12 cellular contexts compared by ENCODE assay signal in genomic region chr7:100087055-100087750, GRCh38. TPM values are rescaled to one million over a fixed set of nuclear protein-coding genes. Genes with fewer than 3 reads are reported as not detected.
DNase-seq lines count a peak whose midpoint lies in the region; ATAC-seq and TF ChIP-seq lines count a peak whose summit lies in the region.
"Had no signal": no experiment of that assay in that cellular context is flagged by ENCODE, and none has a peak within 500 bp of the region (broad histone marks: within the 10 kb centered on the region; RNA-seq: fewer than 3 reads in every experiment).

No MANE protein-coding gene starts in this region.

- H3K4me3 ChIP-seq in liver (ENCODE audit: low read depth in 1 of 3, low read length in 3 of 3) (no peak overlapping the region), right lobe of liver (no peak overlapping the region), kidney epithelial cell (ENCODE audit: low read depth, low read length) (no peak overlapping the region)

- no peak for ATAC-seq in right lobe of liver
- ATAC-seq: stimulated activated naive CD8-positive, alpha-beta T cell treated with anti-CD3 and anti-CD28 coated beads, Interleukin-15, Interleukin-2, amounts not matched to agents 100 U/mL and 50 U/mL, for 24 hours had no signal

- H3K27ac Mint-ChIP-seq in activated naive CD8-positive, alpha-beta T cell treated with anti-CD3 and anti-CD28 coated beads for 36 hours, result no peak overlapping the region

- no peaks in the 10 kb centered on the region for H3K27me3 Mint-ChIP-seq in activated naive CD8-positive, alpha-beta T cell treated with anti-CD3 and anti-CD28 coated beads for 36 hours

- H3K27ac ChIP-seq in liver (ENCODE audit: low read depth in 1 of 2, low read length in 2 of 2) (no peak overlapping the region), right lobe of liver (peak overlapping the region in 1 of 3 donors; percentile 72)

- DNase-seq in right lobe of liver (no peak), kidney epithelial cell (ENCODE audit: low read depth) (peak; percentile 77), NCI-H146 (lab: John Stamatoyannopoulos, UW) (no peak), 8988T (no peak), NCI-H526 (lab: John Stamatoyannopoulos, UW) (no peak), NAMALWA (ENCODE audit: low spot score) (no peak)
- no peak for DNase-seq in activated naive CD8-positive, alpha-beta T cell treated with anti-CD3 and anti-CD28 coated beads for 36 hours
- DNase-seq: DMS79; H7; NCI-H1436 treated with DMSO at 0.1 percent for 48 hours; stimulated activated naive CD8-positive, alpha-beta T cell treated with anti-CD3 and anti-CD28 coated beads, Interleukin-15, Interleukin-2, amounts not matched to agents 100 U/mL and 50 U/mL, for 24 hours had no signal

- no peaks in the 10 kb centered on the region for H3K27me3 ChIP-seq in liver (ENCODE audit: control insufficient read depth in 4 of 4, insufficient read depth in 4 of 4, low read length in 3 of 4)
- H3K27me3 ChIP-seq in right lobe of liver, result no peaks in the 10 kb centered on the region
- no peaks in the 10 kb centered on the region for H3K27me3 ChIP-seq in kidney epithelial cell (ENCODE audit: control insufficient read depth, insufficient read depth, low read length)

- H3K9ac ChIP-seq in liver (ENCODE audit: low read depth in 1 of 2, low read length in 2 of 2), result peak overlapping the region in 1 of 2 donors; percentile 4

- 85% methylated on average over 10 of the region's 10 CpGs for WGBS in liver
- WGBS in right lobe of liver (ENCODE audit: insufficient coverage, low coverage, low lambda C conversion rate, missing lambda C conversion rate), result 80% methylated on average over 6 of the region's 10 CpGs

- no peak for TF ChIP-seq POLR2A in right lobe of liver (IDR thresholded peaks at IDR 0.05)

- intact Hi-C loops in right lobe of liver (cut with DNase I), result no loop called here

- TF ChIP-seq CTCF in liver (IDR thresholded peaks at IDR 0.05; ENCODE audit: low read depth, low read length, missing input control) (no peak), right lobe of liver (IDR thresholded peaks at IDR 0.05) (no peak), kidney epithelial cell (IDR thresholded peaks at IDR 0.05; ENCODE audit: insufficient read depth, low read length, poor library complexity, severe bottlenecking) (no peak)

- peaks cover 46% of the 10 kb centered on the region for H3K4me1 Mint-ChIP-seq in activated naive CD8-positive, alpha-beta T cell treated with anti-CD3 and anti-CD28 coated beads for 36 hours

- no peaks in the 10 kb centered on the region for H3K9me3 Mint-ChIP-seq in activated naive CD8-positive, alpha-beta T cell treated with anti-CD3 and anti-CD28 coated beads for 36 hours

- peaks cover 26% of the 10 kb centered on the region for H3K36me3 Mint-ChIP-seq in activated naive CD8-positive, alpha-beta T cell treated with anti-CD3 and anti-CD28 coated beads for 36 hours

- no peak for TF ChIP-seq RAD21 in liver (IDR thresholded peaks at IDR 0.05)

- peaks cover 9 to 25% (median 17%) of the 10 kb centered on the region in 4 donors for H3K4me1 ChIP-seq in liver (ENCODE audit: control insufficient read depth in 4 of 4, insufficient read depth in 4 of 4, low read length in 3 of 4)
- peaks cover 0 to 12% (median 4%) of the 10 kb centered on the region in 4 donors for H3K4me1 ChIP-seq in right lobe of liver

- H3K9me3 ChIP-seq in liver (ENCODE audit: control insufficient read depth in 4 of 4, low read length in 3 of 4), result no peaks in the 10 kb centered on the region
- no peaks in the 10 kb centered on the region for H3K9me3 ChIP-seq in right lobe of liver

- H3K4me3 Mint-ChIP-seq in activated naive CD8-positive, alpha-beta T cell treated with anti-CD3 and anti-CD28 coated beads for 36 hours, result peak overlapping the region; percentile 24

- H3K36me3 ChIP-seq in liver (ENCODE audit: control insufficient read depth in 4 of 4, insufficient read depth in 3 of 4, low read depth in 1 of 4, low read length in 3 of 4) (peaks cover 6 to 19% (median 11%) of the 10 kb centered on the region in 4 donors), right lobe of liver (peaks cover 0 to 19% (median 4%) of the 10 kb centered on the region in 4 donors), kidney epithelial cell (ENCODE audit: control insufficient read depth, insufficient read depth, low read length) (peaks cover 4% of the 10 kb centered on the region)

TF ChIP-seq in liver, 16 proteins besides CTCF, POLR2A, EP300 and RAD21 (continues in another document):
- no peak for TF ChIP-seq EGR1 (IDR thresholded peaks at IDR 0.05; ENCODE audit: low read depth in 2 of 2)
- TF ChIP-seq FOXA1 (IDR thresholded peaks at IDR 0.05), result no peak
- TF ChIP-seq YY1 (IDR thresholded peaks at IDR 0.05), result no peak
- TF ChIP-seq TAF1 (conservative IDR thresholded peaks at IDR 0.05), result no peak
- TF ChIP-seq HNF4G (IDR thresholded peaks at IDR 0.05), result no peak
- peak; percentile 15 for TF ChIP-seq REST (IDR thresholded peaks at IDR 0.05)
- peak; percentile 27 for TF ChIP-seq SP1 (IDR thresholded peaks at IDR 0.05)
- TF ChIP-seq ZBTB33 (IDR thresholded peaks at IDR 0.05), result no peak
- no peak for TF ChIP-seq MAX (IDR thresholded peaks at IDR 0.05)
- TF ChIP-seq JUND (IDR thresholded peaks at IDR 0.05), result peak; percentile 17 to 31
- peak; percentile 69 for TF ChIP-seq NR2F2 (IDR thresholded peaks at IDR 0.05)

RNA-seq across cellular contexts. Expression of gene COPS6, which starts 1.6 kb away (rescaled TPM):
- total RNA-seq in liver (10 to 100 TPM; 28.7 to 30.8 TPM), right lobe of liver (10 to 100 TPM; 28.3 to 49.7 (median 42.7) TPM), kidney epithelial cell (43.3 and 45.2 TPM in 2 replicates)
- 10 to 100 TPM; 62.7 to 63.2 TPM for polyA plus RNA-seq in liver
- 10 to 100 TPM; 96.3 to 97.2 TPM for total RNA-seq in activated naive CD8-positive, alpha-beta T cell treated with anti-CD3 and anti-CD28 coated beads for 36 hours

RNA-seq across cellular contexts. Expression of gene ZNF3, which starts 5.7 kb away (rescaled TPM):
- 10 to 100 TPM; 14.0 to 18.2 TPM for total RNA-seq in liver
- 10 to 100 TPM; 10.2 to 10.4 TPM for polyA plus RNA-seq in liver
- 10 to 100 TPM in 5 of 6 experiments, 1 to 10 TPM in 1; 9.7 to 18.8 (median 14.0) TPM for total RNA-seq in right lobe of liver
- 10 to 100 TPM; 21.1 to 22.3 TPM for total RNA-seq in activated naive CD8-positive, alpha-beta T cell treated with anti-CD3 and anti-CD28 coated beads for 36 hours
- 39.9 and 44.9 TPM in 2 replicates for total RNA-seq in kidney epithelial cell

RNA-seq across cellular contexts. Expression of gene MCM7, which starts 14.0 kb away (rescaled TPM):
- total RNA-seq in liver, result 100 to 1,000 TPM in 1 of 2 donors, 10 to 100 TPM in 1; 20.6 to 143 TPM
- 10 to 100 TPM; 12.6 to 14.6 TPM for polyA plus RNA-seq in liver
- total RNA-seq in right lobe of liver, result 10 to 100 TPM; 12.6 to 25.9 (median 20.8) TPM
- total RNA-seq in activated naive CD8-positive, alpha-beta T cell treated with anti-CD3 and anti-CD28 coated beads for 36 hours, result 100 to 1,000 TPM; 476 to 482 TPM
- 96.9 and 101 TPM in 2 replicates for total RNA-seq in kidney epithelial cell

RNA-seq across cellular contexts. Expression of gene AP4M1, which starts 14.2 kb away (rescaled TPM):
- total RNA-seq in liver (1 to 10 TPM; 4.6 to 5.5 TPM), right lobe of liver (1 to 10 TPM; 2.7 to 7.3 (median 4.3) TPM), kidney epithelial cell (23.6 and 29.4 TPM in 2 replicates)
- 1 to 10 TPM; 3.3 to 4.9 TPM for polyA plus RNA-seq in liver
- total RNA-seq in activated naive CD8-positive, alpha-beta T cell treated with anti-CD3 and anti-CD28 coated beads for 36 hours, result 10 to 100 TPM; 13.0 to 13.1 TPM

RNA-seq across cellular contexts. Expression of gene TAF6, which starts 32.0 kb away (rescaled TPM):
- total RNA-seq in liver (10 to 100 TPM; 16.1 to 17.9 TPM), right lobe of liver (10 to 100 TPM; 11.1 to 27.2 (median 15.8) TPM), kidney epithelial cell (69.0 and 80.5 TPM in 2 replicates)
- polyA plus RNA-seq in liver, result 10 to 100 TPM in 1 of 2 donors, 1 to 10 TPM in 1; 8.9 to 16.3 TPM
- 10 to 100 TPM; 59.7 to 61.1 TPM for total RNA-seq in activated naive CD8-positive, alpha-beta T cell treated with anti-CD3 and anti-CD28 coated beads for 36 hours
